ENCODE assay signal across 8 cellular contexts in genomic region chr10:42553064-42553407, GRCh38.
DNase-seq lines count a peak whose midpoint lies in the region; ATAC-seq, FAIRE-seq and TF ChIP-seq lines count a peak whose summit lies in the region.

No MANE protein-coding gene starts in this region.

- H2BK12ac ChIP-seq in H1 (ENCODE audit: low read depth, low read length): no peak overlapping the region

- H4K20me1 ChIP-seq in Karpas-422 (ENCODE audit: insufficient read depth, low read depth, low read length) (no peaks in the 10 kb centered on the region), H1 (replicated peaks in 1 of 2; ENCODE audit: control insufficient read depth in 1 of 2, insufficient read depth in 2 of 2, low read length in 2 of 2) (no peaks in the 10 kb centered on the region), neural cell (ENCODE audit: insufficient read depth) (no peaks in the 10 kb centered on the region)

- H3K4me3 ChIP-seq in Karpas-422 (ENCODE audit: low read length) (peak overlapping the region; percentile 83), H1 (ENCODE audit: extremely low read depth in 1 of 4, insufficient read depth in 2 of 4, low read depth in 3 of 4, low read length in 4 of 4) (peak overlapping the region; percentile 75 to 81 (median 76)), neural cell (ENCODE audit: low read length) (peak overlapping the region; percentile 91)

- H3K4ac ChIP-seq in H1 (replicated peaks; ENCODE audit: insufficient read length, low read depth, low read length): no peak overlapping the region

- TF ChIP-seq POLR2A in H1 (IDR thresholded peaks at IDR 0.05; ENCODE audit: control extremely low read depth in 1 of 2, low read depth in 2 of 2, low read length in 2 of 2): no peak

- H3K27ac Mint-ChIP-seq in Calu3 (ENCODE audit: unreplicated experiment): peak overlapping the region; percentile 78

- no peak for FAIRE-seq in H1 (lab: Jason Lieb, UNC)

- H3K4me2 ChIP-seq in Karpas-422 (ENCODE audit: low read depth, low read length, poor library complexity, severe bottlenecking) (peak overlapping the region; percentile 86), H1 (ENCODE audit: insufficient read depth in 1 of 2, low read depth in 2 of 2, low read length in 2 of 2) (peak overlapping the region; percentile 78 to 93), neural cell (ENCODE audit: low read length) (no peak overlapping the region)

- 0 out of 2 replicates have a peak, but pooled peaks cover 3% of the 10 kb centered on the region for H3K9me3 ChIP-seq in Karpas-422 (ENCODE audit: low read length)
- no peaks in the 10 kb centered on the region; a peak in 2 of 4 replicates for H3K9me3 ChIP-seq in H1 (ENCODE audit: insufficient read depth in 2 of 2, low read depth in 1 of 2, low read length in 1 of 2)
- no peaks in the 10 kb centered on the region for H3K9me3 ChIP-seq in neural cell (ENCODE audit: low read length)

- H3K36me3 ChIP-seq in Karpas-422 (ENCODE audit: insufficient read depth, low read length) (peaks cover 30% of the 10 kb centered on the region), H1 (ENCODE audit: control insufficient read depth in 2 of 4, insufficient read depth in 4 of 4, low read length in 3 of 4) (no peaks in the 10 kb centered on the region), neural cell (ENCODE audit: insufficient read depth, low read length) (no peaks in the 10 kb centered on the region)

- no peak overlapping the region for H3K56ac ChIP-seq in H1 (replicated peaks; ENCODE audit: insufficient read length, low read depth, low read length)

- intact Hi-C loops in Calu3 (cut with micrococcal nuclease; ENCODE audit: unreplicated experiment) (loop anchor here (2.0 kb wide), 1 partner anchor 86 kb away; the partner anchor contains the start of gene ZNF33B), posterior vena cava (cut with DNase I) (no loop called here)

- H3K27ac ChIP-seq in Karpas-422 (ENCODE audit: low read length) (no peak overlapping the region), H1 (ENCODE audit: low read depth, low read length) (no peak overlapping the region), neural cell (ENCODE audit: low read length) (no peak overlapping the region)

- no peaks in the 10 kb centered on the region for H3K27me3 Mint-ChIP-seq in Calu3 (ENCODE audit: unreplicated experiment)

- H3K9me2 ChIP-seq in Karpas-422 (replicated peaks; ENCODE audit: insufficient read depth, low read length) (no peaks in the 10 kb centered on the region), neural cell (ENCODE audit: insufficient read depth, low read length) (no peaks in the 10 kb centered on the region)

- peak overlapping the region; percentile 69 for H3K9ac ChIP-seq in Karpas-422 (ENCODE audit: low read length)
- no peak overlapping the region for H3K9ac ChIP-seq in H1 (replicated peaks in 1 of 4; ENCODE audit: extremely low read depth in 1 of 4, low read depth in 3 of 4, low read length in 3 of 4)
- peak overlapping the region; percentile 41 for H3K9ac ChIP-seq in neural cell (ENCODE audit: low read length)

- H3K4me1 Mint-ChIP-seq in Calu3 (ENCODE audit: low read depth, unreplicated experiment): peaks cover 9% of the 10 kb centered on the region

- H2BK120ac ChIP-seq in H1 (replicated peaks; ENCODE audit: low read depth, low read length): no peak overlapping the region

- H2AFZ ChIP-seq in Karpas-422 (ENCODE audit: low read length): peak overlapping the region; percentile 97
- H2AFZ ChIP-seq in H1 (ENCODE audit: low read length): peak overlapping the region; percentile 98
- H2AFZ ChIP-seq in neural cell (ENCODE audit: low read depth, low read length): peak overlapping the region; percentile 81

- CTCF ChIA-PET in Calu3 (lab: Charles Lee) (interaction anchor here (0.6 kb wide), 1 partner anchor 88 kb away, joined by 5 read pairs; no protein-coding TSS in a partner anchor), H1 (lab: Charles Lee; ENCODE audit: partially characterized antibody) (no interaction called here)

- no peak overlapping the region for H2AK5ac ChIP-seq in H1 (ENCODE audit: low read depth, low read length)

- H3K4me3 Mint-ChIP-seq in Calu3 (ENCODE audit: low read depth, unreplicated experiment): peak overlapping the region; percentile 99

- TF ChIP-seq CTCF in Calu3 (IDR thresholded peaks at IDR 0.05; ENCODE audit: unreplicated experiment) (no peak), H1 (IDR thresholded peaks at IDR 0.05; ENCODE audit: control extremely low read depth in 1 of 3, insufficient read depth in 1 of 3, low read depth in 1 of 3, low read length in 3 of 3) (no peak), neural cell (IDR thresholded peaks at IDR 0.05; ENCODE audit: poor library complexity, severe bottlenecking) (no peak)

- H3K4me1 ChIP-seq in Karpas-422 (ENCODE audit: low read length) (peaks cover 23% of the 10 kb centered on the region), H1 (replicated peaks in 1 of 4; ENCODE audit: control insufficient read depth in 3 of 4, insufficient read depth in 4 of 4, low read length in 3 of 4) (peaks cover 0 to 11% (median 5%) of the 10 kb centered on the region in 4 experiments; a peak in 5 of 7 replicates)

- peaks cover 42% of the 10 kb centered on the region for H3K79me2 ChIP-seq in Karpas-422 (ENCODE audit: low read length)
- no peaks in the 10 kb centered on the region for H3K79me2 ChIP-seq in H1 (ENCODE audit: control insufficient read depth in 1 of 2, insufficient read depth in 2 of 2, low read length in 2 of 2)
- H3K79me2 ChIP-seq in neural cell (replicated peaks; ENCODE audit: insufficient read depth, low read length): no peaks in the 10 kb centered on the region

- H3K14ac ChIP-seq in H1 (ENCODE audit: insufficient read length): no peak overlapping the region

- no peak overlapping the region for H2BK5ac ChIP-seq in H1 (ENCODE audit: low read depth, low read length)

- H2BK15ac ChIP-seq in H1 (ENCODE audit: low read length): no peak overlapping the region

- no peak overlapping the region for H3K23ac ChIP-seq in H1 (ENCODE audit: insufficient read length)

- WGBS in H1 (ENCODE audit: extremely low coverage in 1 of 2, insufficient coverage in 1 of 2, insufficient read length in 1 of 2, insufficient replicate concordance in 2 of 2, low coverage in 1 of 2, low lambda C conversion rate in 2 of 2, missing lambda C conversion rate in 1 of 2), 2 experiments: 14% methylated on average over 14 of the region's 14 CpGs; no CpG with 5 or more reads in 1 of the 2 experiments

- no peak overlapping the region for H4K91ac ChIP-seq in H1 (replicated peaks; ENCODE audit: insufficient read length, low read length)

- TF ChIP-seq RAD21 in H1 (IDR thresholded peaks at IDR 0.05 in 1 of 2, conservative IDR thresholded peaks at IDR 0.05 in 1 of 2; ENCODE audit: low read depth in 2 of 2, low read length in 2 of 2) (no peak), neural cell (conservative IDR thresholded peaks at IDR 0.05) (no peak)

- no peak for TF ChIP-seq EP300 in H1 (IDR thresholded peaks at IDR 0.05; ENCODE audit: borderline replicate concordance in 1 of 2, low read depth in 2 of 2, low read length in 2 of 2)
- no peak for TF ChIP-seq EP300 in neural cell (conservative IDR thresholded peaks at IDR 0.05; ENCODE audit: poor library complexity, severe bottlenecking)

- peak; percentile 33 for ATAC-seq in GM21717 (IDR thresholded peaks at IDR 0.05; ENCODE audit: unreplicated experiment)

- no peak overlapping the region for H4K8ac ChIP-seq in H1 (ENCODE audit: extremely low read depth, insufficient read depth, low read length)

- no peaks in the 10 kb centered on the region for H3K79me1 ChIP-seq in H1 (ENCODE audit: low read depth, low read length)

- no peaks in the 10 kb centered on the region for H3K9me3 Mint-ChIP-seq in Calu3 (ENCODE audit: low read depth, unreplicated experiment)

- DNase-seq in Calu3: peak; percentile 13
- DNase-seq in Karpas-422: no peak
- DNase-seq in H1 (ENCODE audit: low read depth in 1 of 2, low spot score in 2 of 2): no peak
- DNase-seq in posterior vena cava (ENCODE audit: low spot score): no peak
- DNase-seq in CD1c-positive myeloid dendritic cell (ENCODE audit: extremely low spot score): no peak
- no peak for DNase-seq in DMS79 treated with DMSO at 0.1 percent for 48 hours (lab: John Stamatoyannopoulos, UW)

- H3K23me2 ChIP-seq in H1 (ENCODE audit: low read depth, low read length): peaks cover 12% of the 10 kb centered on the region; the same call in 1 of the 2 replicates

- H2BK20ac ChIP-seq in H1 (ENCODE audit: low read length): no peak overlapping the region

- no peaks in the 10 kb centered on the region for H3F3A ChIP-seq in neural cell (ENCODE audit: insufficient read depth, low read length, poor library complexity, severe bottlenecking)

- no TSS peak for BruUV-seq in Calu3 (replicated peaks; lab: Mats Ljungman, UMichigan)

- POLR2A ChIA-PET in H1 (lab: Charles Lee; ENCODE audit: partially characterized antibody): no interaction called here

- H4K5ac ChIP-seq in H1 (ENCODE audit: insufficient read length, low read depth, low read length): no peak overlapping the region

- peaks cover 19% of the 10 kb centered on the region for H3K36me3 Mint-ChIP-seq in Calu3 (ENCODE audit: insufficient read depth, unreplicated experiment)

- H3K27me3 ChIP-seq in Karpas-422 (ENCODE audit: low read length) (no peaks in the 10 kb centered on the region), H1 (replicated peaks in 1 of 4; ENCODE audit: control insufficient read depth in 3 of 4, extremely low read depth in 1 of 4, insufficient read depth in 3 of 4, low read length in 3 of 4) (no peaks in the 10 kb centered on the region), neural cell (ENCODE audit: insufficient read depth, low read depth, low read length) (no peaks in the 10 kb centered on the region)

- no peak overlapping the region for H3K18ac ChIP-seq in H1 (ENCODE audit: extremely low read depth, low read length)

TF ChIP-seq in H1, 55 proteins besides CTCF, POLR2A, EP300 and RAD21 (continues in another document):
- TF ChIP-seq SIN3A (conservative IDR thresholded peaks at IDR 0.05 in 1 of 2, IDR thresholded peaks at IDR 0.05 in 1 of 2; ENCODE audit: low read depth in 1 of 2, low read length in 2 of 2): 0 out of 4 replicates have a peak, but pooled peaks of 1 of the 2 experiments have one; percentile 3
- TF ChIP-seq MAX (IDR thresholded peaks at IDR 0.05): no peak
- TF ChIP-seq CEBPB (IDR thresholded peaks at IDR 0.05; ENCODE audit: low read depth, low read length): no peak

Comparison
In these comparisons a context has a peak if more than half of its experiments do, and no peak if none do; other contexts are left out.
1. H3K9ac ChIP-seq: peak in Karpas-422 (single experiment) and neural cell (single experiment); none in H1 (0 of 4).
2. Peak in every context shown above with its lines, with median percentiles within 50 percentile points of each other: H2AFZ ChIP-seq and H3K4me3 ChIP-seq.